23 cellular contexts compared by ENCODE assay signal in genomic region chr1:12353981-12354380, GRCh38.
A peak's percentile ranks its signal among the peaks of the same experiment; 100 is the strongest.
DNase-seq lines count a peak whose midpoint lies in the region; ATAC-seq and TF ChIP-seq lines count a peak whose summit lies in the region.
"Had no signal": no experiment of that assay in that cellular context is flagged by ENCODE, and none has a peak within 500 bp of the region (broad histone marks: within the 10 kb centered on the region; RNA-seq: fewer than 3 reads in every experiment).

No MANE protein-coding gene starts in this region.

- H3K4me3 ChIP-seq in aorta (ENCODE audit: low read length in 2 of 2) (no peak overlapping the region), SK-N-SH (ENCODE audit: low read depth in 2 of 2, low read length in 1 of 2) (no peak overlapping the region)
- H3K4me3 ChIP-seq: BLaER1, GM12878 had no signal

- peak overlapping the region; percentile 43 for H3K27ac Mint-ChIP-seq in mesothelial cell of epicardium
- H3K27ac Mint-ChIP-seq: CD14-positive monocyte; CD8-positive, alpha-beta memory T cell had no signal

- POLR2A ChIA-PET in SK-N-SH (lab: Yijun Ruan, JAX): no interaction called here

- ATAC-seq in aorta (ENCODE audit: low FRiP score): no peak
- ATAC-seq: GM12878 had no signal

- no peak overlapping the region for H3K4me2 ChIP-seq in SK-N-SH
- H3K4me2 ChIP-seq: BLaER1 had no signal

- H3K4me1 ChIP-seq in aorta (ENCODE audit: control insufficient read depth in 1 of 2, insufficient read depth in 2 of 2, low read length in 2 of 2): peaks cover 0 to 6% of the 10 kb centered on the region in 2 donors
- H3K4me1 ChIP-seq in SK-N-SH (ENCODE audit: control insufficient read depth in 1 of 2, insufficient read depth in 2 of 2, low read depth in 1 of 2, low read length in 1 of 2): no peaks in the 10 kb centered on the region
- H3K4me1 ChIP-seq: BE2C, BLaER1 had no signal

- intact Hi-C loops in aorta (cut with DNase I): no loop called here

- H3K79me2 ChIP-seq in SK-N-SH (ENCODE audit: insufficient read depth): no peaks in the 10 kb centered on the region

- H3K9ac ChIP-seq in SK-N-SH: no peak overlapping the region
- H3K9ac ChIP-seq: BLaER1 had no signal

- no peak for DNase-seq in mesothelial cell of epicardium (ENCODE audit: low spot score in 2 of 2, unreplicated experiment in 2 of 2)
- DNase-seq in aorta: no peak
- no peak for DNase-seq in SK-N-SH
- DNase-seq in superior temporal gyrus (ENCODE audit: extremely low spot score): no peak
- DNase-seq: 8988T; ACHN; BE2C; C1 segment of cervical spinal cord; CD4-positive, alpha-beta memory T cell; CD4-positive, CD25-positive, alpha-beta regulatory T cell; CD8-positive, alpha-beta memory T cell; COR-L47; DMS 273 treated with DMSO at 0.1 percent for 48 hours; DMS153; DMS53; DMS79; DND-41; EL; GDM1 had no signal

- peaks cover 35% of the 10 kb centered on the region for H3K36me3 Mint-ChIP-seq in mesothelial cell of epicardium

- peaks cover 45% of the 10 kb centered on the region for H3K4me1 Mint-ChIP-seq in mesothelial cell of epicardium
- H3K4me1 Mint-ChIP-seq: CD14-positive monocyte; CD8-positive, alpha-beta memory T cell had no signal

- H3K9me3 Mint-ChIP-seq in mesothelial cell of epicardium: peaks cover 26% of the 10 kb centered on the region

- CTCF ChIA-PET in SK-N-SH (lab: Yijun Ruan, JAX): interaction anchor here (0.8 to 1.3 kb wide), 4 partner anchors 15 to 305 kb away, joined by 3 read pairs; no protein-coding TSS in a partner anchor

- TF ChIP-seq CTCF in VCaP (conservative IDR thresholded peaks at IDR 0.05): no peak
- no peak for TF ChIP-seq CTCF in mesothelial cell of epicardium (IDR thresholded peaks at IDR 0.05; ENCODE audit: unreplicated experiment)
- TF ChIP-seq CTCF in SK-N-SH (IDR thresholded peaks at IDR 0.05): no peak

- H2AFZ ChIP-seq in SK-N-SH (ENCODE audit: low read depth): no peak overlapping the region

- no peak overlapping the region for H3K4me3 Mint-ChIP-seq in mesothelial cell of epicardium
- H3K4me3 Mint-ChIP-seq: CD14-positive monocyte; CD4-positive, alpha-beta memory T cell; CD4-positive, CD25-positive, alpha-beta regulatory T cell; CD8-positive, alpha-beta memory T cell had no signal

- H3K9me3 ChIP-seq in aorta (ENCODE audit: control insufficient read depth, low read length): no peaks in the 10 kb centered on the region
- peaks cover 5% of the 10 kb centered on the region; the same call in 1 of the 2 replicates for H3K9me3 ChIP-seq in SK-N-SH
- H3K9me3 ChIP-seq: BE2C had no signal

- H3K36me3 ChIP-seq in aorta (ENCODE audit: control insufficient read depth in 1 of 2, insufficient read depth in 2 of 2, low read length in 1 of 2) (peaks cover 0 to 2% of the 10 kb centered on the region in 2 donors), SK-N-SH (replicated peaks in 1 of 2; ENCODE audit: control insufficient read depth in 1 of 2, insufficient read depth in 2 of 2, low read length in 1 of 2) (peaks cover 60 to 61% of the 10 kb centered on the region in 2 experiments)

- H3K27me3 ChIP-seq in aorta (ENCODE audit: control insufficient read depth in 1 of 2, insufficient read depth in 2 of 2, low read length in 1 of 2): no peaks in the 10 kb centered on the region
- no peaks in the 10 kb centered on the region for H3K27me3 ChIP-seq in SK-N-SH (ENCODE audit: insufficient read depth)
- H3K27me3 ChIP-seq: BE2C, BLaER1 had no signal

- H3K27ac ChIP-seq in VCaP (peak overlapping the region; percentile 83), aorta (ENCODE audit: low read depth in 1 of 2, low read length in 2 of 2) (peak overlapping the region; percentile 5 to 28), SK-N-SH (ENCODE audit: low read depth in 2 of 2, low read length in 1 of 2) (no peak overlapping the region)
- H3K27ac ChIP-seq: BLaER1 had no signal

- 54 to 55% methylated on average over 1 of the region's 1 CpG for WGBS in aorta, 2 donors
- 94% methylated on average over 1 of the region's 1 CpG for WGBS in SK-N-SH (ENCODE audit: low lambda C conversion rate)

- TF ChIP-seq EP300 in SK-N-SH (IDR thresholded peaks at IDR 0.05; ENCODE audit: borderline replicate concordance in 1 of 2, low read depth in 1 of 2, low read length in 1 of 2): no peak

- TF ChIP-seq RAD21 in SK-N-SH (IDR thresholded peaks at IDR 0.05; ENCODE audit: low read length): no peak

- no peaks in the 10 kb centered on the region for H3K27me3 Mint-ChIP-seq in mesothelial cell of epicardium (ENCODE audit: low read depth)
- H3K27me3 Mint-ChIP-seq: CD4-positive, alpha-beta memory T cell; CD4-positive, CD25-positive, alpha-beta regulatory T cell; CD8-positive, alpha-beta memory T cell had no signal

- H3K9me2 ChIP-seq in SK-N-SH: no peaks in the 10 kb centered on the region

- peaks cover 8% of the 10 kb centered on the region for H3F3A ChIP-seq in SK-N-SH (replicated peaks; ENCODE audit: insufficient read depth)

- no peaks in the 10 kb centered on the region for H4K20me1 ChIP-seq in SK-N-SH (ENCODE audit: insufficient read depth)
- H4K20me1 ChIP-seq: BLaER1 had no signal

TF ChIP-seq in SK-N-SH, 30 proteins besides CTCF, POLR2A, EP300 and RAD21:
- TF ChIP-seq MEF2A (IDR thresholded peaks at IDR 0.05; ENCODE audit: borderline replicate concordance, low read depth): no peak
- no peak for TF ChIP-seq RXRA (IDR thresholded peaks at IDR 0.05; ENCODE audit: borderline replicate concordance, low read depth)
- TF ChIP-seq RFX5 (IDR thresholded peaks at IDR 0.05; ENCODE audit: low read length): no peak
- no peak for TF ChIP-seq TAF1 (IDR thresholded peaks at IDR 0.05; ENCODE audit: borderline replicate concordance, low read depth, low read length)
- no peak for TF ChIP-seq PBX3 (IDR thresholded peaks at IDR 0.05)
- no peak for TF ChIP-seq GATA2 (CRISPR knock-in tag; IDR thresholded peaks at IDR 0.05)
- no peak for TF ChIP-seq SIN3A (IDR thresholded peaks at IDR 0.05; ENCODE audit: borderline replicate concordance, low read depth, low read length)
- TF ChIP-seq FOXJ3 (CRISPR knock-in tag; IDR thresholded peaks at IDR 0.05): no peak
- TF ChIP-seq FOSL2 (IDR thresholded peaks at IDR 0.05; ENCODE audit: borderline replicate concordance, low read depth): no peak
- TF ChIP-seq, protein P1, sequence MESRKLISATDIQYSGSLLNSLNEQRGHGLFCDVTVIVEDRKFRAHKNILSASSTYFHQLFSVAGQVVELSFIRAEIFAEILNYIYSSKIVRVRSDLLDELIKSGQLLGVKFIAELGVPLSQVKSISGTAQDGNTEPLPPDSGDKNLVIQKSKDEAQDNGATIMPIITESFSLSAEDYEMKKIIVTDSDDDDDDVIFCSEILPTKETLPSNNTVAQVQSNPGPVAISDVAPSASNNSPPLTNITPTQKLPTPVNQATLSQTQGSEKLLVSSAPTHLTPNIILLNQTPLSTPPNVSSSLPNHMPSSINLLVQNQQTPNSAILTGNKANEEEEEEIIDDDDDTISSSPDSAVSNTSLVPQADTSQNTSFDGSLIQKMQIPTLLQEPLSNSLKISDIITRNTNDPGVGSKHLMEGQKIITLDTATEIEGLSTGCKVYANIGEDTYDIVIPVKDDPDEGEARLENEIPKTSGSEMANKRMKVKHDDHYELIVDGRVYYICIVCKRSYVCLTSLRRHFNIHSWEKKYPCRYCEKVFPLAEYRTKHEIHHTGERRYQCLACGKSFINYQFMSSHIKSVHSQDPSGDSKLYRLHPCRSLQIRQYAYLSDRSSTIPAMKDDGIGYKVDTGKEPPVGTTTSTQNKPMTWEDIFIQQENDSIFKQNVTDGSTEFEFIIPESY (IDR thresholded peaks at IDR 0.05; ENCODE audit: borderline replicate concordance, low read depth): no peak
- TF ChIP-seq, protein P2, sequence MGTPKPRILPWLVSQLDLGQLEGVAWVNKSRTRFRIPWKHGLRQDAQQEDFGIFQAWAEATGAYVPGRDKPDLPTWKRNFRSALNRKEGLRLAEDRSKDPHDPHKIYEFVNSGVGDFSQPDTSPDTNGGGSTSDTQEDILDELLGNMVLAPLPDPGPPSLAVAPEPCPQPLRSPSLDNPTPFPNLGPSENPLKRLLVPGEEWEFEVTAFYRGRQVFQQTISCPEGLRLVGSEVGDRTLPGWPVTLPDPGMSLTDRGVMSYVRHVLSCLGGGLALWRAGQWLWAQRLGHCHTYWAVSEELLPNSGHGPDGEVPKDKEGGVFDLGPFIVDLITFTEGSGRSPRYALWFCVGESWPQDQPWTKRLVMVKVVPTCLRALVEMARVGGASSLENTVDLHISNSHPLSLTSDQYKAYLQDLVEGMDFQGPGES (IDR thresholded peaks at IDR 0.05; ENCODE audit: low read depth, low read length): no peak
- no peak for TF ChIP-seq JUND (IDR thresholded peaks at IDR 0.05)
- TF ChIP-seq GABPA (IDR thresholded peaks at IDR 0.05; ENCODE audit: low read depth): no peak
- TF ChIP-seq TCF12 (IDR thresholded peaks at IDR 0.05): no peak
- no peak for TF ChIP-seq FOXM1 (IDR thresholded peaks at IDR 0.05; ENCODE audit: low read depth)
TF ChIP-seq in SK-N-SH: peak in this region for 0.

Comparison
In these comparisons a context has a peak if more than half of its experiments do, and no peak if none do; other contexts are left out.
1. H3K27ac ChIP-seq: peak in VCaP (single experiment) and aorta (2 of 2); none in SK-N-SH (0 of 2).